Comparison of ENCODE assay signal across 7 cellular contexts in genomic region chr14:92049221-92049620, GRCh38. TPM values are rescaled to one million over a fixed set of nuclear protein-coding genes. Genes with fewer than 3 reads are reported as not detected.
DNase-seq lines count a peak whose midpoint lies in the region; ATAC-seq and TF ChIP-seq lines count a peak whose summit lies in the region.
"Not testable (repeated sequence)": the region's sequence is repeated elsewhere in the genome, so short reads cannot be mapped to it uniquely, and the experiment has no call there.

No MANE protein-coding gene starts in this region.

- H3K4me1 Mint-ChIP-seq in activated CD8-positive, alpha-beta memory T cell treated with anti-CD3 and anti-CD28 coated beads, Interleukin-2, amount 10 ng/mL, durations not matched to agents 7 days and 5 days; osteocyte (ENCODE audit: unreplicated experiment): not testable (repeated sequence)

- H3K4me3 ChIP-seq in lung; neuronal stem cell (ENCODE audit: low read length in 2 of 2): not testable (repeated sequence)

- H2BK12ac ChIP-seq in neuronal stem cell (ENCODE audit: low read length), result not testable (repeated sequence)

- H3K4me1 ChIP-seq in lung (ENCODE audit: control insufficient read depth in 2 of 2, insufficient read depth in 2 of 2, low read length in 2 of 2); neuronal stem cell (ENCODE audit: control insufficient read depth in 2 of 2, insufficient read depth in 1 of 2, low read depth in 1 of 2, low read length in 2 of 2): not testable (repeated sequence)

- H3K14ac ChIP-seq in neuronal stem cell (ENCODE audit: low read length), result not testable (repeated sequence)

- 97% methylated on average over 12 of the region's 12 CpGs for WGBS in lung, 2 donors
- no CpG with 5 or more reads among the region's 12 CpGs for WGBS in neuronal stem cell (ENCODE audit: extremely low coverage in 2 of 2, insufficient read length in 2 of 2, insufficient replicate concordance in 1 of 2), 2 donors

- H2BK5ac ChIP-seq in neuronal stem cell (ENCODE audit: low read length), result not testable (repeated sequence)

- DNase-seq in activated CD8-positive, alpha-beta memory T cell treated with anti-CD3 and anti-CD28 coated beads for 24 hours, result peak; percentile 11
- DNase-seq in activated CD8-positive, alpha-beta memory T cell treated with anti-CD3 and anti-CD28 coated beads, Interleukin-2, amount 10 ng/mL, durations not matched to agents 7 days and 5 days, result peak; percentile 15
- DNase-seq in lung (ENCODE audit: low spot score) (peak; percentile 20), mesenteric fat pad (ENCODE audit: low spot score) (peak; percentile 73), osteocyte (ENCODE audit: extremely low spot score, unreplicated experiment) (peak; percentile 73)
- not testable (repeated sequence) for DNase-seq in neuronal stem cell (ENCODE audit: low spot score)
- DNase-seq in stimulated activated CD8-positive, alpha-beta memory T cell treated with anti-CD3 and anti-CD28 coated beads, Interleukin-4, amount 100 ng/mL, for 48 hours, result peak; percentile 10

- CTCF ChIA-PET in activated CD8-positive, alpha-beta memory T cell treated with anti-CD3 and anti-CD28 coated beads, Interleukin-2, amount 10 ng/mL, durations not matched to agents 7 days and 5 days (lab: Charles Lee), result interaction anchor here (1.1 kb wide), 1 partner anchor 9 kb away, joined by 3 read pairs; no protein-coding TSS in a partner anchor

- H3K18ac ChIP-seq in neuronal stem cell (ENCODE audit: low read length), result not testable (repeated sequence)

- not testable (repeated sequence) for H2AFZ ChIP-seq in neuronal stem cell (ENCODE audit: low read length)

- not testable (repeated sequence) for H3K27ac ChIP-seq in lung (ENCODE audit: low read depth in 1 of 2, low read length in 1 of 2); neuronal stem cell (replicated peaks; ENCODE audit: low read length)

- ATAC-seq in activated CD8-positive, alpha-beta memory T cell treated with anti-CD3 and anti-CD28 coated beads, Interleukin-2, amount 10 ng/mL, durations not matched to agents 7 days and 5 days; lung (ENCODE audit: insufficient read depth, low FRiP score): not testable (repeated sequence)

- H2BK120ac ChIP-seq in neuronal stem cell (ENCODE audit: low read depth, low read length), result not testable (repeated sequence)

- H2AK5ac ChIP-seq in neuronal stem cell (ENCODE audit: low read depth, low read length), result not testable (repeated sequence)

- not testable (repeated sequence) for H3K4ac ChIP-seq in neuronal stem cell (ENCODE audit: low read length)

- not testable (repeated sequence) for H3K27me3 ChIP-seq in lung (ENCODE audit: control insufficient read depth, insufficient read depth); neuronal stem cell (ENCODE audit: control insufficient read depth in 3 of 3, insufficient read depth in 3 of 3, low read depth in 1 of 3, low read length in 3 of 3)

- H3K79me1 ChIP-seq in neuronal stem cell (ENCODE audit: low read depth, low read length), result not testable (repeated sequence)

- not testable (repeated sequence) for H3K9me3 Mint-ChIP-seq in activated CD8-positive, alpha-beta memory T cell treated with anti-CD3 and anti-CD28 coated beads, Interleukin-2, amount 10 ng/mL, durations not matched to agents 7 days and 5 days (ENCODE audit: low read depth)
- peaks cover 16% of the 10 kb centered on the region for H3K9me3 Mint-ChIP-seq in osteocyte (ENCODE audit: unreplicated experiment)

- not testable (repeated sequence) for H4K91ac ChIP-seq in neuronal stem cell (ENCODE audit: low read depth, low read length, poor library complexity)

- H3K27me3 Mint-ChIP-seq in activated CD8-positive, alpha-beta memory T cell treated with anti-CD3 and anti-CD28 coated beads, Interleukin-2, amount 10 ng/mL, durations not matched to agents 7 days and 5 days; osteocyte (ENCODE audit: unreplicated experiment): not testable (repeated sequence)

- peak overlapping the region; percentile 65 for H4K8ac ChIP-seq in neuronal stem cell (ENCODE audit: low read depth, low read length)

- H3K9me3 ChIP-seq in lung (ENCODE audit: control insufficient read depth in 2 of 2, insufficient read depth in 1 of 2, low read length in 1 of 2); neuronal stem cell (replicated peaks in 1 of 2; ENCODE audit: control insufficient read depth in 2 of 2, insufficient read depth in 1 of 2, low read depth in 1 of 2, low read length in 2 of 2): not testable (repeated sequence)

- not testable (repeated sequence) for H3K9ac ChIP-seq in neuronal stem cell (ENCODE audit: low read depth, low read length, poor library complexity)

- H3K23ac ChIP-seq in neuronal stem cell (ENCODE audit: low read depth, low read length, poor library complexity), result not testable (repeated sequence)

- not testable (repeated sequence) for H3K27ac Mint-ChIP-seq in activated CD8-positive, alpha-beta memory T cell treated with anti-CD3 and anti-CD28 coated beads, Interleukin-2, amount 10 ng/mL, durations not matched to agents 7 days and 5 days; osteocyte (ENCODE audit: unreplicated experiment)

- not testable (repeated sequence) for TF ChIP-seq CTCF in lung (IDR thresholded peaks at IDR 0.05; ENCODE audit: control extremely low read depth, extremely low read depth); osteocyte (IDR thresholded peaks at IDR 0.05)

- not testable (repeated sequence) for H2BK15ac ChIP-seq in neuronal stem cell (ENCODE audit: low read length)

- H3K4me2 ChIP-seq in neuronal stem cell (ENCODE audit: insufficient read depth, low read length, poor library complexity, severe bottlenecking), result not testable (repeated sequence)

- H3K4me3 Mint-ChIP-seq in activated CD8-positive, alpha-beta memory T cell treated with anti-CD3 and anti-CD28 coated beads, Interleukin-2, amount 10 ng/mL, durations not matched to agents 7 days and 5 days; osteocyte (ENCODE audit: unreplicated experiment): not testable (repeated sequence)

- not testable (repeated sequence) for H3K36me3 ChIP-seq in lung (ENCODE audit: control insufficient read depth in 2 of 2, insufficient read depth in 2 of 2, low read length in 2 of 2); neuronal stem cell (replicated peaks in 1 of 2; ENCODE audit: control insufficient read depth in 2 of 2, insufficient read depth in 2 of 2, low read length in 2 of 2)

- peaks cover 14% of the 10 kb centered on the region for H3K36me3 Mint-ChIP-seq in activated CD8-positive, alpha-beta memory T cell treated with anti-CD3 and anti-CD28 coated beads, Interleukin-2, amount 10 ng/mL, durations not matched to agents 7 days and 5 days
- peaks cover 18% of the 10 kb centered on the region for H3K36me3 Mint-ChIP-seq in osteocyte (ENCODE audit: unreplicated experiment)

RNA-seq across cellular contexts. Expression of gene TRIP11, which starts 9.4 kb away (rescaled TPM):
- total RNA-seq in activated CD8-positive, alpha-beta memory T cell treated with anti-CD3 and anti-CD28 coated beads, Interleukin-2, amount 10 ng/mL, durations not matched to agents 7 days and 5 days, result 10 to 100 TPM; 39.2 to 47.4 TPM
- total RNA-seq in lung (10 to 100 TPM; 47.9 to 56.4 TPM), mesenteric fat pad (54.6 TPM), osteocyte (74.8 and 75.1 TPM in 2 replicates)
- 1 to 10 TPM; 4.0 to 6.6 TPM for polyA plus RNA-seq in lung
- 6.6 TPM for polyA plus RNA-seq in neuronal stem cell (2013, experiment 1 of 2)
- polyA plus RNA-seq in neuronal stem cell (2013, experiment 2 of 2), result 7.0 TPM

RNA-seq across cellular contexts. Expression of gene ATXN3, which starts 57.2 kb away (rescaled TPM):
- total RNA-seq in activated CD8-positive, alpha-beta memory T cell treated with anti-CD3 and anti-CD28 coated beads, Interleukin-2, amount 10 ng/mL, durations not matched to agents 7 days and 5 days, result 10 to 100 TPM; 26.6 to 30.2 TPM
- total RNA-seq in lung (10 to 100 TPM; 25.6 to 68.1 TPM), mesenteric fat pad (29.1 TPM), osteocyte (35.7 and 41.9 TPM in 2 replicates)
- polyA plus RNA-seq in lung, result 10 to 100 TPM; 13.7 to 16.9 TPM
- polyA plus RNA-seq in neuronal stem cell (2013, experiment 1 of 2), result 18.4 TPM
- 20.3 TPM for polyA plus RNA-seq in neuronal stem cell (2013, experiment 2 of 2)
